Comparison of ENCODE assay signal across 8 cellular contexts in genomic region chr20:19212524-19213502, GRCh38. TPM values are rescaled to one million over a fixed set of nuclear protein-coding genes. Genes with fewer than 3 reads are reported as not detected.
DNase-seq lines count a peak whose midpoint lies in the region; ATAC-seq and TF ChIP-seq lines count a peak whose summit lies in the region.

TSS of gene SLC24A3 (plus strand) at chr20:19212642.

- CTCF ChIA-PET in Caco-2 (lab: Charles Lee): interaction anchor here (0.9 to 1.9 kb wide), 5 partner anchors 39 to 592 kb away, joined by 3 to 11 read pairs (median 4); no protein-coding TSS in a partner anchor

- peak within 1 kb of the TSS; percentile 67 for H3K4me3 Mint-ChIP-seq in Caco-2 (ENCODE audit: unreplicated experiment)

- H3K4me3 ChIP-seq in Caco-2 (ENCODE audit: low read depth, low read length) (peak within 1 kb of the TSS; percentile 59), body of pancreas (no peak within 1 kb of the TSS), iPS DF 6.9 (ENCODE audit: low read length) (peak within 1 kb of the TSS; percentile 80)

- H3K36me3 Mint-ChIP-seq in Caco-2 (ENCODE audit: insufficient read depth, unreplicated experiment): no peaks in the 10 kb centered on the region

- peaks cover 24% of the 10 kb centered on the region for H3K27me3 Mint-ChIP-seq in Caco-2 (ENCODE audit: insufficient read depth, unreplicated experiment)

- intact Hi-C loops in Caco-2 (cut with micrococcal nuclease; ENCODE audit: unreplicated experiment) (loop anchor here (5.0 kb wide), 1 partner anchor 149 kb away; no protein-coding TSS in a partner anchor), body of pancreas (cut with DNase I) (no loop called here)

- H3K4me1 Mint-ChIP-seq in Caco-2 (ENCODE audit: low read depth, unreplicated experiment): no peaks in the 10 kb centered on the region

- 1 to 7% methylated on average over 15 to 102 of the region's 108 CpGs for WGBS in body of pancreas, 2 donors
- WGBS in iPS DF 6.9 (ENCODE audit: insufficient coverage, insufficient read length): no CpG with 5 or more reads among the region's 108 CpGs

- H3K9me3 ChIP-seq in Caco-2 (no peaks in the 10 kb centered on the region), body of pancreas (no peaks in the 10 kb centered on the region), iPS DF 6.9 (ENCODE audit: control insufficient read depth, insufficient read depth, low read length) (no peaks in the 10 kb centered on the region)

- BruUV-seq in Caco-2 (replicated peaks; lab: Mats Ljungman, UMichigan): no TSS peak

- H3K36me3 ChIP-seq in Caco-2 (ENCODE audit: control insufficient read depth, insufficient read depth, low read length) (no peaks in the 10 kb centered on the region), body of pancreas (replicated peaks in 1 of 2; ENCODE audit: insufficient read depth in 1 of 2, low read depth in 2 of 2) (no peaks in the 10 kb centered on the region), iPS DF 6.9 (ENCODE audit: control insufficient read depth, insufficient read depth, low read length) (no peaks in the 10 kb centered on the region)

- H3K27ac ChIP-seq in body of pancreas (peak within 1 kb of the TSS in 1 of 4 donors; percentile 4), iPS DF 6.9 (ENCODE audit: low read length) (no peak within 1 kb of the TSS)

- TF ChIP-seq CTCF in Caco-2 (IDR thresholded peaks at IDR 0.05; ENCODE audit: insufficient read depth in 1 of 2, low read depth in 1 of 2, low read length in 1 of 2, severe bottlenecking in 1 of 2, unreplicated experiment in 1 of 2) (peak; percentile 40 to 67), body of pancreas (IDR thresholded peaks at IDR 0.05) (peak in 3 of 7 experiments; percentile 5 to 38 (median 10))

- POLR2A ChIA-PET in Caco-2 (lab: Charles Lee): interaction anchor here (0.6 kb wide), 1 partner anchor 1310 kb away, joined by 3 read pairs; no protein-coding TSS in a partner anchor

- H3K4me1 ChIP-seq in Caco-2 (no peaks in the 10 kb centered on the region; the same call in 1 of the 2 replicates), body of pancreas (peaks cover 20% of the 10 kb centered on the region), iPS DF 6.9 (ENCODE audit: control insufficient read depth, insufficient read depth, low read length) (peaks cover 11% of the 10 kb centered on the region; the same call in 1 of the 2 replicates)

- 0 out of 2 replicates have a peak, but pooled peaks cover 1% of the 10 kb centered on the region for H3K27me3 ChIP-seq in Caco-2 (replicated peaks; ENCODE audit: control insufficient read depth, insufficient read depth, low read length)
- H3K27me3 ChIP-seq in body of pancreas: peaks cover 0 to 6% of the 10 kb centered on the region in 2 donors
- H3K27me3 ChIP-seq in iPS DF 6.9 (ENCODE audit: control insufficient read depth, insufficient read depth, low read length): peaks cover 8% of the 10 kb centered on the region; the same call in 1 of the 2 replicates

- DNase-seq in Caco-2: peak; percentile 72 to 81
- DNase-seq in NCI-H2171 (lab: John Stamatoyannopoulos, UW): peak; percentile 72
- peak; percentile 36 to 64 (median 63) for DNase-seq in body of pancreas
- DNase-seq in iPS DF 6.9 (ENCODE audit: low read depth, low spot score): no peak
- peak; percentile 79 for DNase-seq in retina
- DNase-seq in stimulated activated naive CD4-positive, alpha-beta T cell treated with Interleukin-2 at 50 U/mL for 16 hours (lab: John Stamatoyannopoulos, UW): no peak

- no peak within 1 kb of the TSS for H3K27ac Mint-ChIP-seq in Caco-2 (ENCODE audit: unreplicated experiment)

- ATAC-seq in GM19351 (IDR thresholded peaks at IDR 0.05; ENCODE audit: unreplicated experiment): peak; percentile 85
- peak; percentile 78 for ATAC-seq in body of pancreas
- no peak for ATAC-seq in HG03520 (IDR thresholded peaks at IDR 0.05; ENCODE audit: unreplicated experiment)

- no peaks in the 10 kb centered on the region for H3K9me3 Mint-ChIP-seq in Caco-2 (ENCODE audit: unreplicated experiment)

- TF ChIP-seq POLR2A in body of pancreas (IDR thresholded peaks at IDR 0.05): no peak

RNA-seq across cellular contexts. Expression of gene SLC24A3, which starts in this region (rescaled TPM):
- total RNA-seq in Caco-2 (2022) (0.14 and 0.21 TPM in 2 replicates), body of pancreas (1 to 10 TPM in 1 of 2 donors, under 1 TPM in 1; 0.66 to 1.0 TPM)

Comparison
In these comparisons a context has a peak if more than half of its experiments do, and no peak if none do; other contexts are left out.
1. Peak in DNase-seq and H3K4me3 ChIP-seq in Caco-2; RNA of the gene not detected or under 1 TPM.
2. DNase-seq: peak in NCI-H2171 (single experiment), body of pancreas (4 of 4) and retina (single experiment); none in iPS DF 6.9 (single experiment) and stimulated activated naive CD4-positive, alpha-beta T cell treated with Interleukin-2 at 50 U/mL for 16 hours (single experiment).